ENCODE assay signal across 4 cellular contexts in the genomic region with DNA sequence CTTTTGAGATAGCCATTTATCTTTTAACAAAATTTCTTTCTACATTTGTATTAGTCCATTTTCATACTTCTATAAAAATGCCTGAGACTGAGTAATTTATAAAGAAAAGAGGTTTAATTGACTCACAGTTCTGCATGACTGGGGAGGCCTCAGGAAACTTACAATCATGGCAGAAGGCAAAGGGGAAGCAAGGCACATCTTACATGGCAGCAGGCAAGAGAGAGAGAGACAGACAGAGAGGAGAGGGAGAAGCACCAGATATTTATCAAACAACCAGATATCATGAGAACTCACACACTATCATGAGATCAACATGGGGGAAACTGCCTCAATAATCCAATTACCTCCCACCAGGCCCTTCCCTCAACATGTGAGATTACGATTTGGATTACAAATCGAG. TPM values are rescaled to one million over a fixed set of nuclear protein-coding genes. Genes with fewer than 3 reads are reported as not detected.
"Had no signal": no experiment of that assay in that cellular context is flagged by ENCODE, and none has a peak within 500 bp of the region (broad histone marks: within the 10 kb centered on the region; RNA-seq: fewer than 3 reads in every experiment).

No MANE protein-coding gene starts in this region.

RNA-seq across cellular contexts. Expression of a gene that starts 23.2 kb away (rescaled TPM):
- total RNA-seq: LHCN-M2, MCF 10A had no signal

RNA-seq across cellular contexts. Expression of a gene that starts 57.0 kb away (rescaled TPM):
- total RNA-seq: LHCN-M2, M059J, MCF 10A, NCI-H460 had no signal
